In the genomic region with DNA sequence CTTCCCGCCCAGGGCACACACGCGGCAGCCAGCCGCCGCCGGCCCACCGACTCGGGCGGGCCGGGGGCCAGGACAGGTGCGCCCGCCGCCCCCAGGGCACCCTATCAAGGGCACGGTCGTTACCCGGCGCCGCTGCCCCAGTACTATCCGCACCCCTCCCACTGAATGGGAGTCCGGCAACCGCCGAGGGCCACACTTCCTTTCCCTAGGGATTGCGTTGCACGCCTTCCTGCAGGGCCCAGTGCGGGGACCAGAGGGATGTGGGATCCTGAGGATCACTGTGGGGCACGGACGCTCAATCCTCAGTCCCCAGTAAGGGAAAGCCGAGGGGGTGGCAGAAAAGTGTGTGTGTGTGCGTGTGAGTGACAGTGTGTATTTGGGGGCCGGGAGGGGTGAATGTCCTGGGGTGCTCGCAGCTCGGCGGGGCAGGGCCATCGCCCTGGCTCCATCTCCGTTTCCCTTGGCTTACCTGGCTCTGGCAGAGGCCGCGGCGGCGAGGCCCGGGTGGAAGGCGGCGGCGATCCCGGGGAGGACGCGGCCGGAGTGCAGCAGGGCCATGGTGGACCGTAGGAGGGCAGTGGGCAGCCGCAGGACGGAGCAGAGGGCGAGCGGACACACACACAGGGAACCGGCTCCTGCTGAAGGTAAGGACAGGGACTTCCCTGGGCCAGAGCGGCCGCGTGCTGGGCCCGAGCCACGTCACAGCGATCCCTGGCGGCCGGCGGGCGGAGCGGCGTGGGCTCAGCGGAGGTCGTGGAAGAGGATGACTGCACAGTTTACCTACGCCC, we compare ENCODE assay signal across 8 cellular contexts. TPM values are rescaled to one million over a fixed set of nuclear protein-coding genes. Genes with fewer than 3 reads are reported as not detected.
DNase-seq lines count a peak whose midpoint lies in the region; ATAC-seq and TF ChIP-seq lines count a peak whose summit lies in the region.

A gene (minus strand): TSS at position 646 of the 788 bp plus-strand sequence. CDS start 88 bp downstream, at position 558.

- peak; percentile 95 for ATAC-seq in GM18909 (IDR thresholded peaks at IDR 0.05; ENCODE audit: poor library complexity, unreplicated experiment)
- peak; percentile 93 for ATAC-seq in HG03175 (IDR thresholded peaks at IDR 0.05; ENCODE audit: unreplicated experiment)

- TF ChIP-seq CTCF in AG09319 (IDR thresholded peaks at IDR 0.05; ENCODE audit: low read depth, low read length): peak; percentile 91
- TF ChIP-seq CTCF in chondrocyte (IDR thresholded peaks at IDR 0.05): peak; percentile 92

- H3K36me3 Mint-ChIP-seq in chondrocyte (ENCODE audit: low read depth): no peaks in the 10 kb centered on the region

- H3K4me3 Mint-ChIP-seq in chondrocyte (ENCODE audit: unreplicated experiment): peak within 1 kb of the TSS; percentile 94

- DNase-seq in AG09319 (ENCODE audit: extremely low read depth, low read depth) (peak; percentile 59), NCI-H226 (peak; percentile 84), chondrocyte (ENCODE audit: low spot score) (peak; percentile 94), kidney tubule cell (ENCODE audit: low spot score) (peak; percentile 93)
- DNase-seq in activated CD4-positive, CD25-positive, alpha-beta regulatory T cell treated with anti-CD3 and anti-CD28 coated beads, Interleukin-2, amount 50 U/mL, for 72 hours: peak; percentile 83
- DNase-seq in stimulated activated CD4-positive, alpha-beta T cell treated with anti-CD3 and anti-CD28 coated beads, Interleukin-1b, Interleukin-23, amount 100 ng/mL, for 24 hours (ENCODE audit: low read depth in 4 of 4, low spot score in 1 of 4): peak; percentile 55 to 78 (median 68)

- H3K27me3 Mint-ChIP-seq in chondrocyte (ENCODE audit: low read depth): no peaks in the 10 kb centered on the region

- H3K27ac Mint-ChIP-seq in chondrocyte (ENCODE audit: unreplicated experiment): peak within 1 kb of the TSS; percentile 96

- H3K9me3 Mint-ChIP-seq in chondrocyte (ENCODE audit: low read depth): no peaks in the 10 kb centered on the region

- peaks cover 21% of the 10 kb centered on the region for H3K4me1 Mint-ChIP-seq in chondrocyte (ENCODE audit: low read depth)

RNA-seq across cellular contexts. Expression of the gene that starts here (rescaled TPM):
- total RNA-seq in chondrocyte: 54.5 to 74.9 TPM (median 55.4 TPM) in 3 replicates

Comparison
In these comparisons a context has a peak if more than half of its experiments do, and no peak if none do; other contexts are left out.
1. Peak in every context shown above with its lines: DNase-seq and ATAC-seq.